In genomic region chr2:18842836-18843235, GRCh38 we compare ENCODE assay signal across 32 cellular contexts.
"Had no signal": no experiment of that assay in that cellular context is flagged by ENCODE, and none has a peak within 500 bp of the region (broad histone marks: within the 10 kb centered on the region; RNA-seq: fewer than 3 reads in every experiment).

No MANE protein-coding gene starts in this region.

- H3K9me3 ChIP-seq: adrenal gland, body of pancreas, breast epithelium had no signal

- H3K4me3 ChIP-seq: adrenal gland, body of pancreas, breast epithelium had no signal

- DNase-seq: activated B cell treated with CpG ODN at 0.5 μM for 24 hours; activated CD4-positive, alpha-beta memory T cell treated with anti-CD3 and anti-CD28 coated beads for 36 hours; activated CD4-positive, alpha-beta T cell treated with anti-CD3 and anti-CD28 coated beads for 4 hours; activated CD4-positive, alpha-beta T cell treated with anti-CD3 and anti-CD28 coated beads, Interleukin-2, amount 10 ng/mL, durations not matched to agents 24 days and 14 days; activated CD4-positive, alpha-beta T cell treated with anti-CD3 and anti-CD28 coated beads, Interleukin-2, amount 50 U/mL, for 1 hour; activated CD4-positive, alpha-beta T cell treated with anti-CD3 and anti-CD28 coated beads, Interleukin-2, amount 50 U/mL, for 4 hours; activated CD4-positive, CD25-positive, alpha-beta regulatory T cell treated with anti-CD3 and anti-CD28 coated beads, Interleukin-2, amount 50 U/mL, for 72 hours; activated CD8-positive, alpha-beta memory T cell treated with anti-CD3 and anti-CD28 coated beads, Interleukin-2, amount 50 U/mL, for 4 hours; activated CD8-positive, alpha-beta T cell treated with anti-CD3 and anti-CD28 coated beads for 36 hours; activated effector memory CD4-positive, alpha-beta T cell treated with anti-CD3 and anti-CD28 coated beads, Interleukin-2, amount 50 U/mL, for 16 hours; activated gamma-delta T cell treated with Interleukin-2 at 50 U/mL for 16 hours; activated naive CD4-positive, alpha-beta T cell; activated naive CD4-positive, alpha-beta T cell treated with anti-CD3 and anti-CD28 coated beads for 36 hours; activated naive CD4-positive, alpha-beta T cell treated with anti-CD3 and anti-CD28 coated beads, Interleukin-2, amount 50 U/mL, for 16 hours; activated naive CD8-positive, alpha-beta T cell treated with anti-CD3 and anti-CD28 coated beads for 36 hours; activated T-cell treated with anti-CD3 and anti-CD28 coated beads for 4 hours; activated T-cell treated with anti-CD3 and anti-CD28 coated beads, Interleukin-2, amount 50 U/mL, for 1 hour; activated T-cell treated with anti-CD3 and anti-CD28 coated beads, Interleukin-2, amount 50 U/mL, for 4 hours; activated T-cell treated with anti-CD3 and anti-CD28 coated beads, Interleukin-2, amount 50 U/mL, for 72 hours; adrenal gland; amniotic stem cell; aorta; body of pancreas; brain microvascular endothelial cell; central memory CD4-positive, alpha-beta T cell; T-helper 1 cell; T-helper 2 cell; T-helper 9 cell had no signal

- H3K36me3 ChIP-seq: adrenal gland, brain microvascular endothelial cell, breast epithelium had no signal

- H3K27ac ChIP-seq: adrenal gland, body of pancreas, brain microvascular endothelial cell, breast epithelium, VCaP had no signal

- H3K27me3 ChIP-seq: adrenal gland, body of pancreas, brain microvascular endothelial cell, breast epithelium had no signal

- H3K4me1 ChIP-seq: adrenal gland, body of pancreas, breast epithelium had no signal

- ATAC-seq: activated CD8-positive, alpha-beta T cell treated with anti-CD3 and anti-CD28 coated beads for 36 hours; activated naive CD4-positive, alpha-beta T cell treated with anti-CD3 and anti-CD28 coated beads, Interleukin-2, amount 50 U/mL, for 72 hours; activated T-cell treated with anti-CD3 and anti-CD28 coated beads, Interleukin-2, amount 50 U/mL, for 4 hours; activated T-cell treated with anti-CD3 and anti-CD28 coated beads, Interleukin-2, amount 50 U/mL, for 72 hours; activated T-helper 17 cell treated with anti-CD3 and anti-CD28 coated beads, Interleukin-2, amount 50 U/mL, for 72 hours; body of pancreas had no signal
